Comparison of ENCODE assay signal across 8 cellular contexts in the genomic region with DNA sequence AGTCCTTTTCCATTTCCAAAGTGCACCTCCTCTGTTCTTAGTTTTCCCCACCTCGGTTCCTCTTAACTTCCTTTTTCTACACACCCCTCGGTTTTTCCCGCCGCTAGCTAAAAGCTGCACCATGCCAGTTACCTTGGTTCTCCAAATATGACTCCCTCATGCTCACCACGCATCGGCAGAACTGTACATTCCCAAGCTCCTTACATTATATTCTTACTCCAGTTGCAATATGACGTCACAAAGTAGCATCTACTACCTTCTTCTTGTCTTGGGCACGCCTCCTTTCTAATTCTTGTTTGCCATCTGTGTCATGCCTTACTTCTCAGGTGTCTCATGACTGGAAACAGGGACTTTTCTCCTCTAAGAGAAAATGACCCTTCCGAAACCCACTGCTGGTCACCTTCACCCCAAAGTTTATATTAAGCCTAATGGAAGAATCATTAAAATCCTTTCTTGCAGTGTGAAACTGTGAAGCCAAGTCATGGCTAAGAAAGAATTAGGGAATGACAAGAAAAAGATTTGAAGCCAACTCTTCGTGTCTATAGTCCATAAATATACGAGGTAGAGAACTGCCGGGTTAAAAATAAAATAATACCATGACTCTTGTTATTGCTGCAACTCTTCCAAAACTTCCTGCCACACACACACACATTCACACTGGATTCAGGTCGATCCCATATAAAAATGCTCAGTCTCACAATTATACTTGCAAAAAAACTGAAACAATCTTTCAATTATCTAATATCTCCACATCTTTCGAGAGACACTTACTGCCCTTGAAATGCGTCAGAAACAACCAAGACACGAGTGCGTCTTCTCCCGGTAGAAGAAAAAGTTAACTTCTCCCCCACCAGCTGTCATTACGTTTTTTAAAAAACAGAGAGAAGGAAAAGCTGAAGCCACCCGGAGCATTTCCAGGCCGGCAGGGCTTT. TPM values are rescaled to one million over a fixed set of nuclear protein-coding genes. Genes with fewer than 3 reads are reported as not detected.
A peak's percentile ranks its signal among the peaks of the same experiment; 100 is the strongest.
DNase-seq lines count a peak whose midpoint lies in the region; ATAC-seq and TF ChIP-seq lines count a peak whose summit lies in the region.

No MANE protein-coding gene starts in this region.

- H3K27me3 Mint-ChIP-seq in H9 (ENCODE audit: low read depth): peaks cover 7% of the 10 kb centered on the region
- peaks cover 11% of the 10 kb centered on the region for H3K27me3 Mint-ChIP-seq in activated CD4-positive, alpha-beta memory T cell treated with anti-CD3 and anti-CD28 coated beads, Interleukin-2, amount 10 ng/mL, durations not matched to agents 7 days and 5 days

- H3K79me2 ChIP-seq in ACC112 (ENCODE audit: control insufficient read depth, insufficient read depth, low read length, unreplicated experiment): peaks cover 56% of the 10 kb centered on the region
- H3K79me2 ChIP-seq in H9 (ENCODE audit: insufficient read depth, low read length): peaks cover 17% of the 10 kb centered on the region; the same call in 1 of the 2 replicates
- peaks cover 63% of the 10 kb centered on the region for H3K79me2 ChIP-seq in smooth muscle cell (ENCODE audit: low read depth)

- H2AK5ac ChIP-seq in H9 (ENCODE audit: insufficient read length, low read length): no peak overlapping the region

- H3F3A ChIP-seq in smooth muscle cell (ENCODE audit: low read depth): peaks cover 3% of the 10 kb centered on the region

- no peak for ATAC-seq in right cardiac atrium
- no peak for ATAC-seq in GM18909 (IDR thresholded peaks at IDR 0.05; ENCODE audit: poor library complexity, unreplicated experiment)
- ATAC-seq in GM18867 (IDR thresholded peaks at IDR 0.05; ENCODE audit: unreplicated experiment): no peak

- H2AFZ ChIP-seq in ACC112 (ENCODE audit: low read length, unreplicated experiment): no peak overlapping the region
- H2AFZ ChIP-seq in H9 (ENCODE audit: low read length): no peak overlapping the region
- H2AFZ ChIP-seq in smooth muscle cell (ENCODE audit: low read depth): no peak overlapping the region

- H3K18ac ChIP-seq in H9 (ENCODE audit: insufficient read length, low read depth, low read length): no peak overlapping the region

- H3K9me3 ChIP-seq in H9 (ENCODE audit: control insufficient read depth, low read depth, low read length) (no peaks in the 10 kb centered on the region), right cardiac atrium (ENCODE audit: control insufficient read depth, low read length) (no peaks in the 10 kb centered on the region), smooth muscle cell (replicated peaks; ENCODE audit: low read depth) (no peaks in the 10 kb centered on the region)

- H3K23me2 ChIP-seq in H9 (ENCODE audit: insufficient read length, low read depth, low read length, poor library complexity, severe bottlenecking): peaks cover 12% of the 10 kb centered on the region

- H3K36me3 ChIP-seq in ACC112 (ENCODE audit: insufficient read depth, low read length): no peaks in the 10 kb centered on the region
- no peaks in the 10 kb centered on the region for H3K36me3 ChIP-seq in smooth muscle cell (ENCODE audit: low read depth)

- H4K20me1 ChIP-seq in H9 (ENCODE audit: control insufficient read depth, insufficient read depth, insufficient read length) (no peaks in the 10 kb centered on the region), smooth muscle cell (ENCODE audit: low read depth) (peaks cover 50% of the 10 kb centered on the region)

- H2BK12ac ChIP-seq in H9 (ENCODE audit: insufficient read length, low read depth, low read length): no peak overlapping the region

- H3K4ac ChIP-seq in H9 (ENCODE audit: low read depth, low read length): no peak overlapping the region

- H3K27ac Mint-ChIP-seq in H9: no peak overlapping the region
- H3K27ac Mint-ChIP-seq in activated CD4-positive, alpha-beta memory T cell treated with anti-CD3 and anti-CD28 coated beads, Interleukin-2, amount 10 ng/mL, durations not matched to agents 7 days and 5 days: peak overlapping the region; percentile 91

- peak overlapping the region; percentile 88 for H3K27ac ChIP-seq in ACC112 (ENCODE audit: low read depth, low read length)
- no peak overlapping the region for H3K27ac ChIP-seq in H9 (ENCODE audit: insufficient read length, low read depth, low read length)
- H3K27ac ChIP-seq in right cardiac atrium (ENCODE audit: low read length): peak overlapping the region; percentile 84
- H3K27ac ChIP-seq in smooth muscle cell (ENCODE audit: low read depth): peak overlapping the region; percentile 99

- no peaks in the 10 kb centered on the region for H3K9me3 Mint-ChIP-seq in H9
- H3K9me3 Mint-ChIP-seq in activated CD4-positive, alpha-beta memory T cell treated with anti-CD3 and anti-CD28 coated beads, Interleukin-2, amount 10 ng/mL, durations not matched to agents 7 days and 5 days: no peaks in the 10 kb centered on the region

- no peak overlapping the region for H4K5ac ChIP-seq in H9 (ENCODE audit: insufficient read length, low read depth, low read length)

- H3K4me3 Mint-ChIP-seq in H9: peak overlapping the region; percentile 69 to 81
- peak overlapping the region; percentile 93 for H3K4me3 Mint-ChIP-seq in activated CD4-positive, alpha-beta memory T cell treated with anti-CD3 and anti-CD28 coated beads, Interleukin-2, amount 10 ng/mL, durations not matched to agents 7 days and 5 days

- CTCF ChIA-PET in activated CD4-positive, alpha-beta memory T cell treated with anti-CD3 and anti-CD28 coated beads, Interleukin-2, amount 10 ng/mL, durations not matched to agents 7 days and 5 days (lab: Charles Lee): interaction anchor here (1.0 to 1.6 kb wide), 4 partner anchors 11 to 149 kb away, joined by 3 to 5 read pairs (median 4); no protein-coding TSS in a partner anchor

- no peak overlapping the region for H4K91ac ChIP-seq in H9 (ENCODE audit: insufficient read length, low read depth, low read length)

- no peak overlapping the region for H3K56ac ChIP-seq in H9 (ENCODE audit: insufficient read length, low read depth, low read length)

- H3K4me2 ChIP-seq in H9 (ENCODE audit: insufficient read depth, insufficient read length, low read length) (peak overlapping the region; percentile 96), smooth muscle cell (peak overlapping the region; percentile 82)

- H3K9ac ChIP-seq in H9 (ENCODE audit: extremely low read depth, insufficient read length, low read length): peak overlapping the region; percentile 43
- H3K9ac ChIP-seq in smooth muscle cell (ENCODE audit: low read depth): peak overlapping the region; percentile 92

- H3K23ac ChIP-seq in H9 (ENCODE audit: insufficient read length, low read depth, low read length): no peak overlapping the region

- H3K27me3 ChIP-seq in ACC112 (ENCODE audit: insufficient read depth, low read length): no peaks in the 10 kb centered on the region
- H3K27me3 ChIP-seq in H9 (ENCODE audit: insufficient read depth, low read length): no peaks in the 10 kb centered on the region; the same call in none of the 2 replicates
- H3K27me3 ChIP-seq in right cardiac atrium (ENCODE audit: control insufficient read depth, insufficient read depth): no peaks in the 10 kb centered on the region
- no peaks in the 10 kb centered on the region for H3K27me3 ChIP-seq in smooth muscle cell (ENCODE audit: low read depth)

- no peak overlapping the region for H4K8ac ChIP-seq in H9 (replicated peaks; ENCODE audit: insufficient read length, low read depth, low read length)

- no peak overlapping the region for H3T11ph ChIP-seq in H9 (ENCODE audit: low read length)

- intact Hi-C loops in right cardiac atrium (cut with DNase I): loop anchor here in 2 of 4 donors (5.0 kb wide), 1 partner anchor 45 kb away; no protein-coding TSS in a partner anchor

- WGBS in H9 (ENCODE audit: extremely low coverage, insufficient read length, low lambda C conversion rate): no CpG with 5 or more reads among the region's 21 CpGs
- WGBS in right cardiac atrium: 20% methylated on average over 21 of the region's 21 CpGs
- WGBS in smooth muscle cell (ENCODE audit: low lambda C conversion rate): 39% methylated on average over 21 of the region's 21 CpGs

- H3K4me3 ChIP-seq in ACC112 (ENCODE audit: low read depth, low read length) (peak overlapping the region; percentile 84), right cardiac atrium (ENCODE audit: low read length) (peak overlapping the region; percentile 94), smooth muscle cell (peak overlapping the region; percentile 92)

- H3K4me1 ChIP-seq in ACC112 (ENCODE audit: control insufficient read depth, insufficient read depth, low read length, unreplicated experiment) (peaks cover 18% of the 10 kb centered on the region), H9 (ENCODE audit: insufficient read depth, low read length) (peaks cover 7% of the 10 kb centered on the region), right cardiac atrium (ENCODE audit: control insufficient read depth, insufficient read depth, low read length) (peaks cover 5% of the 10 kb centered on the region), smooth muscle cell (ENCODE audit: low read depth) (peaks cover 14% of the 10 kb centered on the region)

- H3K79me1 ChIP-seq in H9 (ENCODE audit: insufficient read depth, low read depth, low read length, poor library complexity, severe bottlenecking): peaks cover 5% of the 10 kb centered on the region

- no peak overlapping the region for H2BK20ac ChIP-seq in H9 (ENCODE audit: low read depth, low read length, poor library complexity, severe bottlenecking)

- no peak overlapping the region for H3K14ac ChIP-seq in H9 (ENCODE audit: insufficient read depth, low read length)

- DNase-seq in H9 (no peak), right cardiac atrium (no peak), smooth muscle cell (lab: John Stamatoyannopoulos, UW; ENCODE audit: unreplicated experiment) (no peak), ecto neural progenitor cell (ENCODE audit: low spot score) (no peak)
- no peak for DNase-seq in activated CD4-positive, alpha-beta memory T cell treated with anti-CD3 and anti-CD28 coated beads, Interleukin-2, amount 10 ng/mL, durations not matched to agents 7 days and 5 days

- H2BK120ac ChIP-seq in H9 (ENCODE audit: low read depth, low read length, poor library complexity, severe bottlenecking): no peak overlapping the region

- TF ChIP-seq CTCF in H9 (conservative IDR thresholded peaks at IDR 0.05) (no peak), smooth muscle cell (IDR thresholded peaks at IDR 0.05; ENCODE audit: borderline replicate concordance, insufficient read depth, poor library complexity, severe bottlenecking) (no peak)

- H2BK5ac ChIP-seq in H9 (ENCODE audit: insufficient read length, low read length): no peak overlapping the region

- H2BK15ac ChIP-seq in H9 (ENCODE audit: low read depth, low read length): no peak overlapping the region

- H3K4me1 Mint-ChIP-seq in H9: peaks cover 37 to 39% of the 10 kb centered on the region in 2 experiments
- H3K4me1 Mint-ChIP-seq in activated CD4-positive, alpha-beta memory T cell treated with anti-CD3 and anti-CD28 coated beads, Interleukin-2, amount 10 ng/mL, durations not matched to agents 7 days and 5 days: peaks cover 52% of the 10 kb centered on the region

- H3K36me3 Mint-ChIP-seq in H9 (ENCODE audit: insufficient read depth in 1 of 3, low read depth in 3 of 3): peaks cover 0 to 7% (median 0%) of the 10 kb centered on the region in 3 experiments; a peak in 2 of 7 replicates
- H3K36me3 Mint-ChIP-seq in activated CD4-positive, alpha-beta memory T cell treated with anti-CD3 and anti-CD28 coated beads, Interleukin-2, amount 10 ng/mL, durations not matched to agents 7 days and 5 days (ENCODE audit: low read depth): peaks cover 27% of the 10 kb centered on the region

- POLR2A ChIA-PET in activated CD4-positive, alpha-beta memory T cell treated with anti-CD3 and anti-CD28 coated beads, Interleukin-2, amount 10 ng/mL, durations not matched to agents 7 days and 5 days (lab: Charles Lee): interaction anchor here (0.9 to 10.8 kb wide), 7 partner anchors 8 to 123 kb away, joined by 3 to 134 read pairs (median 9); partner anchors contain the start of gene NCAPG2

RNA-seq across cellular contexts. Expression of gene ESYT2, which starts 1.6 kb away (rescaled TPM):
- total RNA-seq in H9 (2021) (36.7 and 39.0 TPM in 2 replicates), right cardiac atrium (10 to 100 TPM; 48.2 to 84.7 (median 54.6) TPM), smooth muscle cell (69.4 and 71.1 TPM in 2 replicates)
- total RNA-seq in activated CD4-positive, alpha-beta memory T cell treated with anti-CD3 and anti-CD28 coated beads, Interleukin-2, amount 10 ng/mL, durations not matched to agents 7 days and 5 days: 100 to 1,000 TPM; 128 to 133 TPM
- polyA plus RNA-seq in right cardiac atrium (29.0 TPM), smooth muscle cell (27.9 and 33.8 TPM in 2 replicates)

RNA-seq across cellular contexts. Expression of gene DYNC2I1, which starts 28.7 kb away (rescaled TPM):
- 11.5 and 13.2 TPM in 2 replicates for total RNA-seq in H9 (2021)
- 10 to 100 TPM; 12.2 to 16.1 TPM for total RNA-seq in activated CD4-positive, alpha-beta memory T cell treated with anti-CD3 and anti-CD28 coated beads, Interleukin-2, amount 10 ng/mL, durations not matched to agents 7 days and 5 days
- total RNA-seq in right cardiac atrium: 10 to 100 TPM; 25.4 to 32.1 (median 28.6) TPM
- polyA plus RNA-seq in right cardiac atrium: 28.7 TPM
- 10.3 and 11.0 TPM in 2 replicates for total RNA-seq in smooth muscle cell
- polyA plus RNA-seq in smooth muscle cell: 29.2 and 50.0 TPM in 2 replicates
